ENCODE assay signal across 25 cellular contexts in the genomic region with DNA sequence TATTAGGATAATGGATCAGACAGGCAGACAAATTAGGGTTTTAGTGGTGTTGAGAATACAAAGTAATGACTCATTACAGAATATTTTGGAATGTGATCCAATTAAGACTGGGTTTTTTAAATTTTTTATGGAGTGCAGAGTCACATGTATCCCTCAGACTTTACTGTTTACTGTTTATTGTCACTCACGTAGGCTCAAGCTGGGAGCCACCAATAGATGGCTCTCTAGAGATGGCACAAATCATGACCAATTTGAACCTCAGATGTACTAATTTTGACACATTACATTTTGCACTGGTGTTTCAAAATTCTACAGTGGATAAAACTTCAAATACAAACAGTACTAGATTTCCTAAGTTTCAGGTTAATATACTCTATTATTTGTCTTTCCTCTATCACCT. TPM values are rescaled to one million over a fixed set of nuclear protein-coding genes. Genes with fewer than 3 reads are reported as not detected.
"Had no signal": no experiment of that assay in that cellular context is flagged by ENCODE, and none has a peak within 500 bp of the region (broad histone marks: within the 10 kb centered on the region; RNA-seq: fewer than 3 reads in every experiment).

No MANE protein-coding gene starts in this region.

- H3K79me2 ChIP-seq: hepatocyte had no signal

- H2AFZ ChIP-seq: hepatocyte had no signal

- H3K27me3 ChIP-seq: hepatocyte, ovary, testis had no signal

- FAIRE-seq: colon had no signal

- DNase-seq: activated CD4-positive, alpha-beta memory T cell treated with anti-CD3 and anti-CD28 coated beads for 36 hours; activated CD4-positive, alpha-beta T cell treated with anti-CD3 and anti-CD28 coated beads for 36 hours; activated CD8-positive, alpha-beta memory T cell treated with anti-CD3 and anti-CD28 coated beads, Interleukin-2, amount 10 ng/mL, durations not matched to agents 7 days and 5 days; activated naive CD4-positive, alpha-beta T cell treated with Interleukin-2 at 50 U/mL for 16 hours; activated naive CD8-positive, alpha-beta T cell treated with anti-CD3 and anti-CD28 coated beads, Interleukin-2, amount 10 ng/mL, durations not matched to agents 7 days and 5 days; activated T-cell treated with anti-CD3 and anti-CD28 coated beads, Interleukin-2, amount 50 U/mL, for 1 hour; amygdala; caudate nucleus; dorsolateral prefrontal cortex; foreskin fibroblast; mesendoderm; naive thymus-derived CD8-positive, alpha-beta T cell; ovary; psoas muscle; stimulated activated CD4-positive, alpha-beta T cell treated with anti-CD3 and anti-CD28 coated beads, Interleukin-4, amount 100 ng/mL, for 24 hours; stomach; testis had no signal

- H3K4me1 ChIP-seq: psoas muscle, stomach, testis had no signal

- H3K4me1 Mint-ChIP-seq: activated CD4-positive, alpha-beta T cell treated with anti-CD3 and anti-CD28 coated beads for 36 hours; activated CD8-positive, alpha-beta memory T cell treated with anti-CD3 and anti-CD28 coated beads, Interleukin-2, amount 10 ng/mL, durations not matched to agents 7 days and 5 days; activated naive CD8-positive, alpha-beta T cell treated with anti-CD3 and anti-CD28 coated beads, Interleukin-2, amount 10 ng/mL, durations not matched to agents 7 days and 5 days; stimulated activated effector memory CD8-positive, alpha-beta T cell treated with anti-CD3 and anti-CD28 coated beads, Interleukin-12 subunit alpha, Interleukin-12 subunit beta, amount 100 ng/mL, for 72 hours had no signal

- H3K9me3 ChIP-seq: ovary, psoas muscle, stomach, testis had no signal

- H3K4me3 Mint-ChIP-seq: activated CD4-positive, alpha-beta memory T cell treated with anti-CD3 and anti-CD28 coated beads for 36 hours; activated CD4-positive, alpha-beta T cell treated with anti-CD3 and anti-CD28 coated beads for 36 hours; activated CD8-positive, alpha-beta memory T cell treated with anti-CD3 and anti-CD28 coated beads, Interleukin-2, amount 10 ng/mL, durations not matched to agents 7 days and 5 days; activated naive CD8-positive, alpha-beta T cell treated with anti-CD3 and anti-CD28 coated beads, Interleukin-2, amount 10 ng/mL, durations not matched to agents 7 days and 5 days; naive thymus-derived CD8-positive, alpha-beta T cell; stimulated activated effector memory CD8-positive, alpha-beta T cell treated with anti-CD3 and anti-CD28 coated beads, Interleukin-12 subunit alpha, Interleukin-12 subunit beta, amount 100 ng/mL, for 72 hours; type B pancreatic cell; WTC11 had no signal

- H3K4me2 ChIP-seq: hepatocyte had no signal

- H3K9me3 Mint-ChIP-seq: activated CD4-positive, alpha-beta memory T cell treated with anti-CD3 and anti-CD28 coated beads for 36 hours; activated naive CD8-positive, alpha-beta T cell treated with anti-CD3 and anti-CD28 coated beads, Interleukin-2, amount 10 ng/mL, durations not matched to agents 7 days and 5 days; activated T-helper 2 cell treated with anti-CD3 and anti-CD28 coated beads, Interferon-gamma antibody, Interleukin-2, Interleukin-4, amounts not matched to agents 10 μg/mL and 5 μg/mL and 100 μg/mL, durations not matched to agents 14 hours and 24 hours and 36 hours; naive thymus-derived CD8-positive, alpha-beta T cell; stimulated activated effector memory CD8-positive, alpha-beta T cell treated with anti-CD3 and anti-CD28 coated beads, Interleukin-12 subunit alpha, Interleukin-12 subunit beta, amount 100 ng/mL, for 72 hours; type B pancreatic cell; WTC11 had no signal

- ATAC-seq: activated CD4-positive, alpha-beta T cell treated with anti-CD3 and anti-CD28 coated beads for 36 hours; activated CD8-positive, alpha-beta memory T cell treated with anti-CD3 and anti-CD28 coated beads, Interleukin-2, amount 10 ng/mL, durations not matched to agents 7 days and 5 days; naive thymus-derived CD8-positive, alpha-beta T cell; psoas muscle; sciatic nerve; stimulated activated effector memory CD8-positive, alpha-beta T cell treated with anti-CD3 and anti-CD28 coated beads, Interleukin-12 subunit alpha, Interleukin-12 subunit beta, amount 100 ng/mL, for 72 hours; WTC11 had no signal

- H3K27ac Mint-ChIP-seq: activated CD4-positive, alpha-beta memory T cell treated with anti-CD3 and anti-CD28 coated beads for 36 hours; activated CD4-positive, alpha-beta T cell treated with anti-CD3 and anti-CD28 coated beads for 36 hours; activated CD8-positive, alpha-beta memory T cell treated with anti-CD3 and anti-CD28 coated beads, Interleukin-2, amount 10 ng/mL, durations not matched to agents 7 days and 5 days; activated naive CD8-positive, alpha-beta T cell treated with anti-CD3 and anti-CD28 coated beads, Interleukin-2, amount 10 ng/mL, durations not matched to agents 7 days and 5 days; activated T-helper 2 cell treated with anti-CD3 and anti-CD28 coated beads, Interferon-gamma antibody, Interleukin-2, Interleukin-4, amounts not matched to agents 10 μg/mL and 5 μg/mL and 100 μg/mL, durations not matched to agents 14 hours and 24 hours and 36 hours; naive thymus-derived CD8-positive, alpha-beta T cell; stimulated activated effector memory CD8-positive, alpha-beta T cell treated with anti-CD3 and anti-CD28 coated beads, Interleukin-12 subunit alpha, Interleukin-12 subunit beta, amount 100 ng/mL, for 72 hours; type B pancreatic cell; WTC11 had no signal

- H3K4me3 ChIP-seq: dorsolateral prefrontal cortex, hepatocyte, ovary, psoas muscle, stomach, testis had no signal

- H3K27ac ChIP-seq: dorsolateral prefrontal cortex, epithelial cell of prostate, hepatocyte, ovary, psoas muscle, stomach, testis had no signal

- H3K27me3 Mint-ChIP-seq: activated CD8-positive, alpha-beta memory T cell treated with anti-CD3 and anti-CD28 coated beads, Interleukin-2, amount 10 ng/mL, durations not matched to agents 7 days and 5 days; activated naive CD8-positive, alpha-beta T cell treated with anti-CD3 and anti-CD28 coated beads, Interleukin-2, amount 10 ng/mL, durations not matched to agents 7 days and 5 days had no signal

- H3K36me3 ChIP-seq: ovary, stomach had no signal

- H3K36me3 Mint-ChIP-seq: activated CD4-positive, alpha-beta memory T cell treated with anti-CD3 and anti-CD28 coated beads for 36 hours; activated CD8-positive, alpha-beta memory T cell treated with anti-CD3 and anti-CD28 coated beads, Interleukin-2, amount 10 ng/mL, durations not matched to agents 7 days and 5 days; activated naive CD8-positive, alpha-beta T cell treated with anti-CD3 and anti-CD28 coated beads, Interleukin-2, amount 10 ng/mL, durations not matched to agents 7 days and 5 days; naive thymus-derived CD8-positive, alpha-beta T cell; stimulated activated effector memory CD8-positive, alpha-beta T cell treated with anti-CD3 and anti-CD28 coated beads, Interleukin-12 subunit alpha, Interleukin-12 subunit beta, amount 100 ng/mL, for 72 hours; type B pancreatic cell; WTC11 had no signal

RNA-seq across cellular contexts. Expression of a gene that starts 53.6 kb away (rescaled TPM):
- total RNA-seq: activated CD4-positive, alpha-beta memory T cell treated with anti-CD3 and anti-CD28 coated beads for 36 hours; activated CD4-positive, alpha-beta T cell treated with anti-CD3 and anti-CD28 coated beads for 36 hours; activated naive CD8-positive, alpha-beta T cell treated with anti-CD3 and anti-CD28 coated beads, Interleukin-2, amount 10 ng/mL, durations not matched to agents 7 days and 5 days; activated T-helper 2 cell treated with anti-CD3 and anti-CD28 coated beads, Interferon-gamma antibody, Interleukin-2, Interleukin-4, amounts not matched to agents 10 μg/mL and 5 μg/mL and 100 μg/mL, durations not matched to agents 14 hours and 24 hours and 36 hours; naive thymus-derived CD8-positive, alpha-beta T cell; psoas muscle had no signal
- polyA plus RNA-seq: hepatocyte; naive thymus-derived CD8-positive, alpha-beta T cell; stomach had no signal
